1 cellular context compared by ENCODE assay signal in the genomic region with DNA sequence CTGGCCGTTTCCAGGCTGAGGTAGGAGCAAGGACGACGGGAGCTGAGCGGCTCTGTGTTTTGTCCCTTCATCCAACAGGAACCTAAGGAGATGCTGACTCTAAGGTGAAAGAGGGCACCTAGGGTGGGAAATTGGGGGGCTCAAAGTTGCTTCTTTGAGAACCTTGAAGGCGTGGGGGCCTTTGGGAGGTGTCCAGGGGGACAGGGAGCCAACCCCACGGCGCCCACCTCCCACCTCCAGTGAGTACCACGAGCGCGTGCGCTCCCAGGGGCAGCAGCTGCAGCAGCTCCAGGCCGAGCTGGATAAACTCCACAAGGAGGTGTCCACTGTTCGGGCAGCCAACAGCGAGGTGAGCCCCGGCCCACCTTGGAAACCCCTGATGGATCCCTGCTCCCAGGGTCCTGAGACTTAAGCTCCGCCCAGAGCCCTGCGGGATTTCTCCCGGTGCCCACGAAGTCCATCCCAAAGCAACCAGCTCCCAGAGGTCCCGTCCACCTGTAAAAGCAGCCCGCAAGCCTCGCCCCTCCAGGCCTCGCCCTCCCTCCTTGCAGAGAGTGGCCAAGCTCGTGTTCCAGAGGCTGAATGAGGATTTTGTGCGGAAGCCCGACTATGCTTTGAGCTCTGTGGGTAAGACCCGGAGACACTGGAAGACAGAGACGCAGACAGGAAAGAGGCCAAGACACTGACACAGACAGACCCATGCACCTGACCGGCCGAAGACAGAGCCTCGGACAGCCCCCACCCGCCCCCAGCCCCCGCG.
TF ChIP-seq lines count a peak whose summit lies in the region.

No MANE protein-coding gene starts in this region.

TF ChIP-seq in endothelial cell of umbilical vein, 7 proteins besides CTCF, POLR2A, EP300 and RAD21:
- TF ChIP-seq, protein P1, sequence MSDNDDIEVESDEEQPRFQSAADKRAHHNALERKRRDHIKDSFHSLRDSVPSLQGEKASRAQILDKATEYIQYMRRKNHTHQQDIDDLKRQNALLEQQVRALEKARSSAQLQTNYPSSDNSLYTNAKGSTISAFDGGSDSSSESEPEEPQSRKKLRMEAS (IDR thresholded peaks at IDR 0.05; ENCODE audit: insufficient read depth, insufficient read length): no peak
- TF ChIP-seq GATA2 (IDR thresholded peaks at IDR 0.05; ENCODE audit: insufficient read depth, insufficient read length, low read depth, low read length) (no peak), FOS (IDR thresholded peaks at IDR 0.05; ENCODE audit: borderline replicate concordance, insufficient read depth, low read length) (no peak), POLR2AphosphoS5 (IDR thresholded peaks at IDR 0.05; ENCODE audit: insufficient read depth, low read depth, low read length) (no peak), MYC (IDR thresholded peaks at IDR 0.05; ENCODE audit: low read depth, low read length) (no peak), EZH2 (IDR thresholded peaks at IDR 0.05; ENCODE audit: borderline replicate concordance, low read depth, low read length, severe bottlenecking) (no peak), JUN (IDR thresholded peaks at IDR 0.05; ENCODE audit: borderline replicate concordance, insufficient read depth, insufficient read length, low read depth) (no peak)
